ENCODE assay signal across 9 cellular contexts in the genomic region with DNA sequence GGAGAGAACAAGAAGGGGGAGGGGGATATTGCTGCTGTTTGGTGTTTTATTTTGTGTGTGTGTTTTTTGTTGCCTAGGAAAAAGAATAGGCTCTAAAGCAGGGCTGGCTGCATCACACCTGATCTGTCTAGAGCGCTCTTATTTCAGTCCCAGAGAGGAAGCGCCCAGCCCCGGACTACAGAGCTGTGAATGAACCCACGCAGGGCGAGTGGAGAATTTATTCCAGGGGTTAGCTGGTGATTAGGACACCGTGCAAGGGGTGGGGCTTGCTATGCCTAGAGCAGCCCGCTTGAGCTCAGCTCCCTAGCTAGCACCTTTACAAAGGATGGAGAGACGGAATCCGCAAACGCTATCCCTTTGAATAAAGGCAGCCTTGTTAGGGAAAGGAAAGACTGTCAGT. TPM values are rescaled to one million over a fixed set of nuclear protein-coding genes. Genes with fewer than 3 reads are reported as not detected.
A peak's percentile ranks its signal among the peaks of the same experiment; 100 is the strongest.
DNase-seq lines count a peak whose midpoint lies in the region; ATAC-seq and TF ChIP-seq lines count a peak whose summit lies in the region.
"Had no signal": no experiment of that assay in that cellular context is flagged by ENCODE, and none has a peak within 500 bp of the region (broad histone marks: within the 10 kb centered on the region; RNA-seq: fewer than 3 reads in every experiment).

No MANE protein-coding gene starts in this region.

- H3K4me1 ChIP-seq in CD8-positive, alpha-beta memory T cell (ENCODE audit: insufficient read depth, low read length): no peaks in the 10 kb centered on the region
- peaks cover 9% of the 10 kb centered on the region for H3K4me1 ChIP-seq in KMS-11 (ENCODE audit: low read depth, poor library complexity, severe bottlenecking)

- H3K9me3 Mint-ChIP-seq in CD8-positive, alpha-beta memory T cell: peaks cover 0 to 4% (median 0%) of the 10 kb centered on the region in 5 donors
- no peaks in the 10 kb centered on the region for H3K9me3 Mint-ChIP-seq in activated B cell treated with CpG ODN at 0.5 μM for 24 hours

- H3K27me3 Mint-ChIP-seq in CD8-positive, alpha-beta memory T cell: peaks cover 8 to 13% of the 10 kb centered on the region in 2 donors
- peaks cover 17% of the 10 kb centered on the region for H3K27me3 Mint-ChIP-seq in activated B cell treated with CpG ODN at 0.5 μM for 24 hours

- no peaks in the 10 kb centered on the region for H3K36me3 ChIP-seq in CD8-positive, alpha-beta memory T cell (ENCODE audit: insufficient read depth, low read length)
- no peaks in the 10 kb centered on the region for H3K36me3 ChIP-seq in KMS-11 (ENCODE audit: insufficient read depth)
- H3K36me3 ChIP-seq: neutrophil had no signal

- H3K4me1 Mint-ChIP-seq in CD8-positive, alpha-beta memory T cell: peaks cover 8 to 15% (median 13%) of the 10 kb centered on the region in 3 donors
- H3K4me1 Mint-ChIP-seq in activated B cell treated with CpG ODN at 0.5 μM for 24 hours: peaks cover 6% of the 10 kb centered on the region

- POLR2A ChIA-PET in CD8-positive, alpha-beta memory T cell (lab: Charles Lee): no interaction called here
- POLR2A ChIA-PET in activated B cell treated with CpG ODN at 0.5 μM for 24 hours (lab: Charles Lee): no interaction called here

- H3K4me2 ChIP-seq in KMS-11: peak overlapping the region; percentile 60

- peak overlapping the region; percentile 64 for H2AFZ ChIP-seq in KMS-11 (ENCODE audit: low read depth)

- H3K27ac ChIP-seq in CD8-positive, alpha-beta memory T cell (ENCODE audit: low read depth, low read length): no peak overlapping the region
- H3K27ac ChIP-seq in KMS-11: no peak overlapping the region
- H3K27ac ChIP-seq: neutrophil had no signal

- intact Hi-C loops in activated B cell treated with CpG ODN at 0.5 μM for 24 hours (cut with micrococcal nuclease) (no loop called here), head of caudate nucleus (cut with DNase I) (loop anchor here (5.0 kb wide), 1 partner anchor 219 kb away; no protein-coding TSS in a partner anchor)

- peak overlapping the region in 4 of 7 donors; percentile 25 to 70 (median 42) for H3K4me3 Mint-ChIP-seq in CD8-positive, alpha-beta memory T cell
- H3K4me3 Mint-ChIP-seq in activated B cell treated with CpG ODN at 0.5 μM for 24 hours: peak overlapping the region; percentile 4

- H3K27me3 ChIP-seq in CD8-positive, alpha-beta memory T cell (ENCODE audit: insufficient read depth, low read length, poor library complexity, severe bottlenecking): no peaks in the 10 kb centered on the region
- no peaks in the 10 kb centered on the region for H3K27me3 ChIP-seq in KMS-11 (ENCODE audit: insufficient read depth, low read depth)

- CTCF ChIA-PET in CD8-positive, alpha-beta memory T cell (lab: Charles Lee): interaction anchor here (1.0 kb wide), 1 partner anchor 10 kb away, joined by 3 read pairs; no protein-coding TSS in a partner anchor
- CTCF ChIA-PET in activated B cell treated with CpG ODN at 0.5 μM for 24 hours (lab: Charles Lee): no interaction called here

- H3K9me3 ChIP-seq in CD8-positive, alpha-beta memory T cell (ENCODE audit: low read length): no peaks in the 10 kb centered on the region
- H3K9me3 ChIP-seq: neutrophil had no signal

- ATAC-seq in activated B cell treated with CpG ODN at 0.5 μM for 24 hours (ENCODE audit: low read depth) (no peak), HG03378 (IDR thresholded peaks at IDR 0.05; ENCODE audit: unreplicated experiment) (no peak)

- no peaks in the 10 kb centered on the region for H3K79me2 ChIP-seq in KMS-11 (ENCODE audit: insufficient read depth, low read depth)

- H3K4me3 ChIP-seq in CD8-positive, alpha-beta memory T cell (ENCODE audit: low read length): no peak overlapping the region
- H3K4me3 ChIP-seq in KMS-11 (IDR thresholded peaks at IDR 0.05; ENCODE audit: insufficient read depth, low read depth, low read length): no peak overlapping the region

- no peak overlapping the region for H3K27ac Mint-ChIP-seq in CD8-positive, alpha-beta memory T cell
- no peak overlapping the region for H3K27ac Mint-ChIP-seq in activated B cell treated with CpG ODN at 0.5 μM for 24 hours

- TF ChIP-seq CTCF in KMS-11 (conservative IDR thresholded peaks at IDR 0.05; ENCODE audit: low read depth, low read length) (no peak), activated B cell treated with CpG ODN at 0.5 μM for 24 hours (IDR thresholded peaks at IDR 0.05) (no peak)

- no peak for DNase-seq in CD8-positive, alpha-beta memory T cell
- DNase-seq in activated B cell treated with CpG ODN at 0.5 μM for 24 hours: no peak
- peak; percentile 49 to 86 (median 69) for DNase-seq in head of caudate nucleus
- peak in 54 of 56 donors; percentile 12 to 81 (median 63) for DNase-seq in nucleus accumbens (lab: John Stamatoyannopoulos, UW)
- DNase-seq in stimulated activated CD8-positive, alpha-beta memory T cell treated with anti-CD3 and anti-CD28 coated beads, Interleukin-4, amount 100 ng/mL, for 48 hours: no peak
- DNase-seq in activated CD8-positive, alpha-beta memory T cell treated with anti-CD3 and anti-CD28 coated beads, Interleukin-2, amount 50 U/mL, for 48 hours: no peak

- no peaks in the 10 kb centered on the region for H4K20me1 ChIP-seq in KMS-11 (ENCODE audit: insufficient read depth)

- peak overlapping the region; percentile 51; the same call in 1 of the 2 replicates for H3K9ac ChIP-seq in KMS-11

- H3K36me3 Mint-ChIP-seq in CD8-positive, alpha-beta memory T cell: no peaks in the 10 kb centered on the region
- H3K36me3 Mint-ChIP-seq in activated B cell treated with CpG ODN at 0.5 μM for 24 hours (ENCODE audit: low read depth): no peaks in the 10 kb centered on the region

RNA-seq across cellular contexts. Expression of a gene that starts 0.6 kb away (rescaled TPM):
- total RNA-seq in CD8-positive, alpha-beta memory T cell: not detected
- not detected for polyA plus RNA-seq in CD8-positive, alpha-beta memory T cell
- not detected in 2 replicates for total RNA-seq in activated B cell treated with CpG ODN at 0.5 μM for 24 hours

Comparison
In these comparisons a context has a peak if more than half of its experiments do, and no peak if none do; other contexts are left out.
1. DNase-seq: peak in head of caudate nucleus (42 of 42) and nucleus accumbens (54 of 56); none in CD8-positive, alpha-beta memory T cell (0 of 5), activated B cell treated with CpG ODN at 0.5 μM for 24 hours (single experiment), stimulated activated CD8-positive, alpha-beta memory T cell treated with anti-CD3 and anti-CD28 coated beads, Interleukin-4, amount 100 ng/mL, for 48 hours (single experiment) and activated CD8-positive, alpha-beta memory T cell treated with anti-CD3 and anti-CD28 coated beads, Interleukin-2, amount 50 U/mL, for 48 hours (single experiment).